18 cellular contexts compared by ENCODE assay signal in the genomic region with DNA sequence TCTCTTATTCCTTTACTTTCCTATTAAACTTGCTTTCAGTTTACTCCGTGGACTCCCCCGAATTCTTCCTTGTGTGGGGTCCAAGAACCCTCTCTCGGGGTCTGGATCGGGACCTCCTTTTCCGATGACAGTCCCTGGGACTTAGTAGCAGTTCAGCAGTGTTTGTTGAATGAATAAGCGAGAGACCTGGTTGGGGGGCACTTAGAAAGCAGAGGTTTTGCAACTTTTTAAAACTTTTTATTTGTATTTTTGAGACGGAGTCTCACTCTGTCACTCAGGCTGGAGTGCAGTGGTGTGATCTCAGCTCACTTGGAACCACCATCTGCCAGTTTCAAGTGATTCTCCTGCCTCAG. TPM values are rescaled to one million over a fixed set of nuclear protein-coding genes. Genes with fewer than 3 reads are reported as not detected.
"Had no signal": no experiment of that assay in that cellular context is flagged by ENCODE, and none has a peak within 500 bp of the region (broad histone marks: within the 10 kb centered on the region; RNA-seq: fewer than 3 reads in every experiment).

No MANE protein-coding gene starts in this region.

- H3K4me3 ChIP-seq: esophagus muscularis mucosa, gastroesophageal sphincter, spleen, thyroid gland had no signal

- ATAC-seq: gastroesophageal sphincter, left ventricle myocardium superior had no signal

- H3K9me3 ChIP-seq: esophagus muscularis mucosa, gastroesophageal sphincter, spleen, thyroid gland had no signal

- DNase-seq: activated CD4-positive, CD25-positive, alpha-beta regulatory T cell treated with anti-CD3 and anti-CD28 coated beads, Interleukin-2, amount 50 U/mL, for 72 hours; activated gamma-delta T cell treated with Interleukin-2 at 50 U/mL for 16 hours; activated T-cell treated with anti-CD3 and anti-CD28 coated beads, Interleukin-2, amount 50 U/mL, for 1 hour; central memory CD4-positive, alpha-beta T cell; effector memory CD4-positive, alpha-beta T cell; naive B cell; retina; spleen; stimulated activated CD4-positive, alpha-beta T cell treated with anti-CD3 and anti-CD28 coated beads, Interleukin-4, amount 100 ng/mL, for 1 hour; stimulated activated naive CD4-positive, alpha-beta T cell treated with Interleukin-2 at 50 U/mL for 16 hours; T-helper 1 cell; thyroid gland; WERI-Rb-1 had no signal

- H3K27me3 ChIP-seq: brain microvascular endothelial cell, esophagus muscularis mucosa, gastroesophageal sphincter, thyroid gland had no signal

- H3K27ac ChIP-seq: brain microvascular endothelial cell, spleen, thyroid gland, WERI-Rb-1 had no signal

- H3K36me3 ChIP-seq: brain microvascular endothelial cell, esophagus muscularis mucosa, gastroesophageal sphincter, spleen, thyroid gland, WERI-Rb-1 had no signal

RNA-seq across cellular contexts. Expression of a gene that starts 26.3 kb away (rescaled TPM):
- total RNA-seq: endothelial cell of umbilical vein had no signal
